1 cellular context compared by ENCODE assay signal in genomic region chr19:56594783-56595547, GRCh38.
TF ChIP-seq lines count a peak whose summit lies in the region.

Gene ZNF71, plus strand, starts transcription at chr19:56595302. Its CDS starts 6,257 bp downstream, at chr19:56601559.

TF ChIP-seq in HepG2, 621 proteins besides CTCF, POLR2A, EP300 and RAD21 (continued from another document and continues in another):
- TF ChIP-seq, protein P1, sequence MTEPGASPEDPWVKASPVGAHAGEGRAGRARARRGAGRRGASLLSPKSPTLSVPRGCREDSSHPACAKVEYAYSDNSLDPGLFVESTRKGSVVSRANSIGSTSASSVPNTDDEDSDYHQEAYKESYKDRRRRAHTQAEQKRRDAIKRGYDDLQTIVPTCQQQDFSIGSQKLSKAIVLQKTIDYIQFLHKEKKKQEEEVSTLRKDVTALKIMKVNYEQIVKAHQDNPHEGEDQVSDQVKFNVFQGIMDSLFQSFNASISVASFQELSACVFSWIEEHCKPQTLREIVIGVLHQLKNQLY (CRISPR knock-in tag; IDR thresholded peaks at IDR 0.05): no peak
- TF ChIP-seq ONECUT2 (CRISPR knock-in tag; IDR thresholded peaks at IDR 0.05): no peak
- peak; percentile 56; the same call in 1 of the 2 replicates for TF ChIP-seq CCDC6 (CRISPR knock-in tag; IDR thresholded peaks at IDR 0.05)
- TF ChIP-seq SALL2 (CRISPR knock-in tag; IDR thresholded peaks at IDR 0.05): peak; percentile 84; the same call in 1 of the 2 replicates
- no peak for TF ChIP-seq CENPBD1 (CRISPR knock-in tag; IDR thresholded peaks at IDR 0.05; ENCODE audit: borderline replicate concordance, low read depth)
- no peak; the same call in 1 of the 2 replicates for TF ChIP-seq ZNF232 (CRISPR knock-in tag; IDR thresholded peaks at IDR 0.05; ENCODE audit: borderline replicate concordance)
- TF ChIP-seq ZNF549 (CRISPR knock-in tag; IDR thresholded peaks at IDR 0.05): no peak
- TF ChIP-seq ZNF296 (CRISPR knock-in tag; conservative IDR thresholded peaks at IDR 0.05): no peak
- TF ChIP-seq AHDC1 (CRISPR knock-in tag; IDR thresholded peaks at IDR 0.05; ENCODE audit: borderline replicate concordance): no peak
- peak; percentile 87 for TF ChIP-seq ZNF777 (CRISPR knock-in tag; IDR thresholded peaks at IDR 0.05)
- TF ChIP-seq SAP130 (CRISPR knock-in tag; IDR thresholded peaks at IDR 0.05; ENCODE audit: low read depth): peak; percentile 79
- TF ChIP-seq KDM5A (IDR thresholded peaks at IDR 0.05; ENCODE audit: borderline replicate concordance, low read length): peak; percentile 32; the same call in 1 of the 2 replicates
- TF ChIP-seq ZBTB7B (CRISPR knock-in tag; IDR thresholded peaks at IDR 0.05): peak; percentile 79
- no peak for TF ChIP-seq ZNF674 (CRISPR knock-in tag; IDR thresholded peaks at IDR 0.05; ENCODE audit: low read depth)
- TF ChIP-seq NCOA1 (CRISPR knock-in tag; IDR thresholded peaks at IDR 0.05): peak; percentile 51; the same call in 1 of the 2 replicates
- TF ChIP-seq NCOR1 (IDR thresholded peaks at IDR 0.05; ENCODE audit: borderline replicate concordance, low read length): no peak
- no peak for TF ChIP-seq NFE2 (CRISPR knock-in tag; IDR thresholded peaks at IDR 0.05)
- TF ChIP-seq PHF20 (CRISPR knock-in tag; IDR thresholded peaks at IDR 0.05): peak; percentile 54
- TF ChIP-seq, protein P2, sequence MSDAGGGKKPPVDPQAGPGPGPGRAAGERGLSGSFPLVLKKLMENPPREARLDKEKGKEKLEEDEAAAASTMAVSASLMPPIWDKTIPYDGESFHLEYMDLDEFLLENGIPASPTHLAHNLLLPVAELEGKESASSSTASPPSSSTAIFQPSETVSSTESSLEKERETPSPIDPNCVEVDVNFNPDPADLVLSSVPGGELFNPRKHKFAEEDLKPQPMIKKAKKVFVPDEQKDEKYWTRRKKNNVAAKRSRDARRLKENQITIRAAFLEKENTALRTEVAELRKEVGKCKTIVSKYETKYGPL (CRISPR knock-in tag; IDR thresholded peaks at IDR 0.05): no peak
- TF ChIP-seq, protein P3, sequence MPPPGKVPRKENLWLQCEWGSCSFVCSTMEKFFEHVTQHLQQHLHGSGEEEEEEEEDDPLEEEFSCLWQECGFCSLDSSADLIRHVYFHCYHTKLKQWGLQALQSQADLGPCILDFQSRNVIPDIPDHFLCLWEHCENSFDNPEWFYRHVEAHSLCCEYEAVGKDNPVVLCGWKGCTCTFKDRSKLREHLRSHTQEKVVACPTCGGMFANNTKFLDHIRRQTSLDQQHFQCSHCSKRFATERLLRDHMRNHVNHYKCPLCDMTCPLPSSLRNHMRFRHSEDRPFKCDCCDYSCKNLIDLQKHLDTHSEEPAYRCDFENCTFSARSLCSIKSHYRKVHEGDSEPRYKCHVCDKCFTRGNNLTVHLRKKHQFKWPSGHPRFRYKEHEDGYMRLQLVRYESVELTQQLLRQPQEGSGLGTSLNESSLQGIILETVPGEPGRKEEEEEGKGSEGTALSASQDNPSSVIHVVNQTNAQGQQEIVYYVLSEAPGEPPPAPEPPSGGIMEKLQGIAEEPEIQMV (CRISPR knock-in tag; IDR thresholded peaks at IDR 0.05; ENCODE audit: low read depth): no peak; the same call in 1 of the 2 replicates
- TF ChIP-seq MYC (CRISPR knock-in tag; IDR thresholded peaks at IDR 0.05; ENCODE audit: borderline replicate concordance): no peak
- TF ChIP-seq KDM3A (CRISPR knock-in tag; IDR thresholded peaks at IDR 0.05; ENCODE audit: low read depth): peak; percentile 56; the same call in 1 of the 2 replicates
- no peak for TF ChIP-seq ZEB1 (IDR thresholded peaks at IDR 0.05; ENCODE audit: insufficient replicate concordance, low read depth)
- TF ChIP-seq EED (CRISPR knock-in tag; IDR thresholded peaks at IDR 0.05): no peak
- no peak for TF ChIP-seq PREB (CRISPR knock-in tag; IDR thresholded peaks at IDR 0.05)
- no peak for TF ChIP-seq CC2D1A (CRISPR knock-in tag; IDR thresholded peaks at IDR 0.05)
- no peak for TF ChIP-seq ZNF543 (CRISPR knock-in tag; IDR thresholded peaks at IDR 0.05)
- TF ChIP-seq TAF15 (IDR thresholded peaks at IDR 0.05; ENCODE audit: low read depth, low read length, poor library complexity, severe bottlenecking): no peak
- no peak for TF ChIP-seq MAFF (IDR thresholded peaks at IDR 0.05; ENCODE audit: low read depth, low read length)
- TF ChIP-seq MED13 (CRISPR knock-in tag; IDR thresholded peaks at IDR 0.05): no peak
- no peak for TF ChIP-seq ZNF354B (CRISPR knock-in tag; IDR thresholded peaks at IDR 0.05)
- no peak for TF ChIP-seq ZNF639 (CRISPR knock-in tag; conservative IDR thresholded peaks at IDR 0.05)
- peak; percentile 84; the same call in 1 of the 2 replicates for TF ChIP-seq ZNF589 (CRISPR knock-in tag; conservative IDR thresholded peaks at IDR 0.05)
- TF ChIP-seq ZSCAN9 (CRISPR knock-in tag; IDR thresholded peaks at IDR 0.05; ENCODE audit: borderline replicate concordance): no peak
- TF ChIP-seq ZNF772 (CRISPR knock-in tag; IDR thresholded peaks at IDR 0.05): peak; percentile 76
- TF ChIP-seq ZNF414 (CRISPR knock-in tag; IDR thresholded peaks at IDR 0.05): peak; percentile 31; the same call in 1 of the 2 replicates
- TF ChIP-seq ZNF446 (CRISPR knock-in tag; IDR thresholded peaks at IDR 0.05): no peak
- no peak; the same call in 1 of the 2 replicates for TF ChIP-seq MYNN (CRISPR knock-in tag; IDR thresholded peaks at IDR 0.05; ENCODE audit: low read depth)
- no peak for TF ChIP-seq SNAI1 (CRISPR knock-in tag; IDR thresholded peaks at IDR 0.05; ENCODE audit: borderline replicate concordance)
- TF ChIP-seq ZBTB7A (CRISPR knock-in tag; IDR thresholded peaks at IDR 0.05): no peak
- no peak for TF ChIP-seq KLF15 (CRISPR knock-in tag; IDR thresholded peaks at IDR 0.05; ENCODE audit: borderline replicate concordance)
- peak; percentile 10; the same call in 1 of the 2 replicates for TF ChIP-seq SKIL (CRISPR knock-in tag; IDR thresholded peaks at IDR 0.05; ENCODE audit: borderline replicate concordance)
- TF ChIP-seq THYN1 (CRISPR knock-in tag; IDR thresholded peaks at IDR 0.05; ENCODE audit: borderline replicate concordance, low read depth): no peak
- no peak for TF ChIP-seq HDAC6 (IDR thresholded peaks at IDR 0.05; ENCODE audit: low read depth, low read length)
- no peak for TF ChIP-seq ZNF34 (CRISPR knock-in tag; IDR thresholded peaks at IDR 0.05; ENCODE audit: borderline replicate concordance)
- TF ChIP-seq ZFP36 (IDR thresholded peaks at IDR 0.05; ENCODE audit: borderline replicate concordance, low read depth, low read length, partially characterized antibody): no peak
- no peak for TF ChIP-seq ZNF138 (CRISPR knock-in tag; IDR thresholded peaks at IDR 0.05; ENCODE audit: low read depth)
- no peak; the same call in 1 of the 2 replicates for TF ChIP-seq NR2C2 (CRISPR knock-in tag; IDR thresholded peaks at IDR 0.05; ENCODE audit: borderline replicate concordance)
- no peak for TF ChIP-seq IKZF5 (CRISPR knock-in tag; IDR thresholded peaks at IDR 0.05)
